Comparison of ENCODE assay signal across 27 cellular contexts in genomic region chr14:70857499-70857895, GRCh38. TPM values are rescaled to one million over a fixed set of nuclear protein-coding genes. Genes with fewer than 3 reads are reported as not detected.
DNase-seq lines count a peak whose midpoint lies in the region; FAIRE-seq and TF ChIP-seq lines count a peak whose summit lies in the region.
"Had no signal": no experiment of that assay in that cellular context is flagged by ENCODE, and none has a peak within 500 bp of the region (broad histone marks: within the 10 kb centered on the region; RNA-seq: fewer than 3 reads in every experiment).

No MANE protein-coding gene starts in this region.

- H3K79me2 ChIP-seq in ACC112 (ENCODE audit: control insufficient read depth, insufficient read depth, low read length, unreplicated experiment): no peaks in the 10 kb centered on the region
- no peaks in the 10 kb centered on the region for H3K79me2 ChIP-seq in astrocyte (ENCODE audit: insufficient read depth, low read length)
- H3K79me2 ChIP-seq: hepatocyte had no signal

- peaks cover 7% of the 10 kb centered on the region for H3K4me1 ChIP-seq in ACC112 (ENCODE audit: control insufficient read depth, insufficient read depth, low read length, unreplicated experiment)
- H3K4me1 ChIP-seq in astrocyte (ENCODE audit: insufficient read depth, low read length): peaks cover 15% of the 10 kb centered on the region
- H3K4me1 ChIP-seq in prostate gland (replicated peaks): no peaks in the 10 kb centered on the region
- H3K4me1 ChIP-seq: esophagus muscularis mucosa, psoas muscle, sigmoid colon, testis had no signal

- WGBS in prostate gland: 90% methylated on average over 2 of the region's 2 CpGs

- no peaks in the 10 kb centered on the region for H3K36me3 Mint-ChIP-seq in astrocyte (ENCODE audit: low read depth, unreplicated experiment)
- H3K36me3 Mint-ChIP-seq: naive B cell had no signal

- H4K20me1 ChIP-seq in astrocyte (ENCODE audit: insufficient read depth, low read length): no peaks in the 10 kb centered on the region

- no peaks in the 10 kb centered on the region for H3K36me3 ChIP-seq in ACC112 (ENCODE audit: insufficient read depth, low read length)
- H3K36me3 ChIP-seq in astrocyte (ENCODE audit: insufficient read depth, low read length): no peaks in the 10 kb centered on the region
- no peaks in the 10 kb centered on the region for H3K36me3 ChIP-seq in prostate gland
- H3K36me3 ChIP-seq: cardiac muscle cell, esophagus muscularis mucosa, MG63, neutrophil, sigmoid colon had no signal

- peak; percentile 32 for FAIRE-seq in astrocyte (lab: Jason Lieb, UNC)
- FAIRE-seq: GM18507, K562 had no signal

- TF ChIP-seq CTCF in astrocyte (IDR thresholded peaks at IDR 0.05; ENCODE audit: insufficient read depth, low read depth, low read length) (no peak), prostate gland (IDR thresholded peaks at IDR 0.05) (no peak)

- DNase-seq in HT1080 (ENCODE audit: low read depth): peak; percentile 27
- peak; percentile 42 for DNase-seq in astrocyte (ENCODE audit: low read depth)
- peak; percentile 32 for DNase-seq in kidney tubule cell (ENCODE audit: low spot score)
- no peak for DNase-seq in prostate gland (ENCODE audit: low spot score)
- no peak for DNase-seq in NCI-H2081 (lab: John Stamatoyannopoulos, UW)
- no peak for DNase-seq in activated CD4-positive, CD25-positive, alpha-beta regulatory T cell (lab: John Stamatoyannopoulos, UW)
- DNase-seq in amniotic stem cell (lab: John Stamatoyannopoulos, UW): no peak
- DNase-seq: activated T-cell treated with anti-CD3 and anti-CD28 coated beads, Interleukin-2, amount 50 U/mL, for 4 hours; DMS53; mesendoderm; naive B cell; NCI-H1105 treated with DMSO at 0.1 percent for 48 hours; NCI-H2029; NCI-H345; NCI-H82; psoas muscle; sigmoid colon; stimulated activated naive CD4-positive, alpha-beta T cell treated with Interleukin-2 at 50 U/mL for 16 hours; testis had no signal

- intact Hi-C loops in prostate gland (cut with DNase I): no loop called here

- H3K9me3 ChIP-seq in astrocyte (ENCODE audit: insufficient read depth, low read depth, low read length) (no peaks in the 10 kb centered on the region), prostate gland (no peaks in the 10 kb centered on the region)
- H3K9me3 ChIP-seq: esophagus muscularis mucosa, MG63, neutrophil, psoas muscle, sigmoid colon, testis had no signal

- no peaks in the 10 kb centered on the region for H3K27me3 Mint-ChIP-seq in astrocyte (ENCODE audit: low read depth, unreplicated experiment)

- no peak overlapping the region for H3K4me3 ChIP-seq in ACC112 (ENCODE audit: low read depth, low read length)
- no peak overlapping the region for H3K4me3 ChIP-seq in astrocyte (ENCODE audit: insufficient read depth, low read depth, low read length)
- H3K4me3 ChIP-seq in prostate gland: no peak overlapping the region
- H3K4me3 ChIP-seq: cardiac muscle cell, esophagus muscularis mucosa, hepatocyte, K562, MG63, psoas muscle, sigmoid colon, testis had no signal

- peak overlapping the region; percentile 87 for H3K27ac Mint-ChIP-seq in astrocyte (ENCODE audit: unreplicated experiment)

- H3K4me3 Mint-ChIP-seq in astrocyte (ENCODE audit: unreplicated experiment): no peak overlapping the region
- H3K4me3 Mint-ChIP-seq: activated T-cell treated with anti-CD3 and anti-CD28 coated beads, Interleukin-2, amount 50 U/mL, for 4 hours; naive B cell had no signal

- H3K27me3 ChIP-seq in ACC112 (ENCODE audit: insufficient read depth, low read length) (no peaks in the 10 kb centered on the region), astrocyte (ENCODE audit: insufficient read depth, low read length) (no peaks in the 10 kb centered on the region), prostate gland (replicated peaks; ENCODE audit: insufficient read depth) (no peaks in the 10 kb centered on the region)
- H3K27me3 ChIP-seq: cardiac muscle cell, esophagus muscularis mucosa, hepatocyte, MG63, neutrophil, sigmoid colon, testis had no signal

- TF ChIP-seq POLR2A in prostate gland (IDR thresholded peaks at IDR 0.05): no peak

- H3K9me3 Mint-ChIP-seq in astrocyte (ENCODE audit: unreplicated experiment): peaks cover 1% of the 10 kb centered on the region
- H3K9me3 Mint-ChIP-seq: activated T-cell treated with anti-CD3 and anti-CD28 coated beads, Interleukin-2, amount 50 U/mL, for 4 hours had no signal

- H3K4me2 ChIP-seq in astrocyte (ENCODE audit: low read length): peak overlapping the region; percentile 59
- H3K4me2 ChIP-seq: hepatocyte had no signal

- H3K27ac ChIP-seq in ACC112 (ENCODE audit: low read depth, low read length) (0 out of 2 replicates have a peak overlapping the region, but pooled peaks have one; percentile 1), astrocyte (ENCODE audit: low read depth, low read length) (peak overlapping the region; percentile 62), prostate gland (no peak overlapping the region)
- H3K27ac ChIP-seq: cardiac muscle cell, esophagus muscularis mucosa, hepatocyte, neutrophil, psoas muscle, sigmoid colon, testis had no signal

- H2AFZ ChIP-seq in ACC112 (ENCODE audit: low read length, unreplicated experiment) (peak overlapping the region; percentile 10), astrocyte (ENCODE audit: low read depth, low read length) (peak overlapping the region; percentile 34)
- H2AFZ ChIP-seq: hepatocyte had no signal

- H3K9ac ChIP-seq in astrocyte (ENCODE audit: low read length): peak overlapping the region; percentile 10

- peaks cover 23% of the 10 kb centered on the region for H3K4me1 Mint-ChIP-seq in astrocyte (ENCODE audit: low read depth, unreplicated experiment)
- H3K4me1 Mint-ChIP-seq: naive B cell had no signal

RNA-seq across cellular contexts. Expression of gene MAP3K9, which starts 48.2 kb away (rescaled TPM):
- total RNA-seq in HT1080 (2014; rRNA removed; shearing (Covaris generic)): 3.6 and 4.5 TPM in 2 replicates
- polyA plus RNA-seq in HT1080 (2015; cell fraction: cytosol; rRNA removed): 4.0 and 4.4 TPM in 2 replicates
- 10.0 and 10.1 TPM in 2 replicates for polyA plus RNA-seq in HT1080 (2015; cell fraction: nucleus; rRNA removed)
- 10.7 and 13.0 TPM in 2 replicates for total RNA-seq in astrocyte
- total RNA-seq in prostate gland: 1 to 10 TPM; 5.3 to 9.5 TPM

RNA-seq across cellular contexts. Expression of gene PCNX1, which starts 49.8 kb away (rescaled TPM):
- 27.7 and 28.4 TPM in 2 replicates for total RNA-seq in HT1080 (2014; rRNA removed; shearing (Covaris generic))
- polyA plus RNA-seq in HT1080 (2015; cell fraction: cytosol; rRNA removed): 13.7 and 19.1 TPM in 2 replicates
- polyA plus RNA-seq in HT1080 (2015; cell fraction: nucleus; rRNA removed): 35.7 and 41.1 TPM in 2 replicates
- total RNA-seq in astrocyte (91.3 and 115 TPM in 2 replicates), prostate gland (10 to 100 TPM; 24.5 to 66.5 TPM)

Comparison
In these comparisons a context has a peak if more than half of its experiments do, and no peak if none do; other contexts are left out.
1. H3K27ac ChIP-seq: peak in ACC112 (single experiment) and astrocyte (single experiment); none in prostate gland (0 of 2).
2. DNase-seq: peak in HT1080 (single experiment), astrocyte (single experiment) and kidney tubule cell (single experiment); none in prostate gland (single experiment), NCI-H2081 (0 of 2), activated CD4-positive, CD25-positive, alpha-beta regulatory T cell (0 of 4) and amniotic stem cell (single experiment).